Comparison of ENCODE assay signal across 8 cellular contexts in the genomic region with DNA sequence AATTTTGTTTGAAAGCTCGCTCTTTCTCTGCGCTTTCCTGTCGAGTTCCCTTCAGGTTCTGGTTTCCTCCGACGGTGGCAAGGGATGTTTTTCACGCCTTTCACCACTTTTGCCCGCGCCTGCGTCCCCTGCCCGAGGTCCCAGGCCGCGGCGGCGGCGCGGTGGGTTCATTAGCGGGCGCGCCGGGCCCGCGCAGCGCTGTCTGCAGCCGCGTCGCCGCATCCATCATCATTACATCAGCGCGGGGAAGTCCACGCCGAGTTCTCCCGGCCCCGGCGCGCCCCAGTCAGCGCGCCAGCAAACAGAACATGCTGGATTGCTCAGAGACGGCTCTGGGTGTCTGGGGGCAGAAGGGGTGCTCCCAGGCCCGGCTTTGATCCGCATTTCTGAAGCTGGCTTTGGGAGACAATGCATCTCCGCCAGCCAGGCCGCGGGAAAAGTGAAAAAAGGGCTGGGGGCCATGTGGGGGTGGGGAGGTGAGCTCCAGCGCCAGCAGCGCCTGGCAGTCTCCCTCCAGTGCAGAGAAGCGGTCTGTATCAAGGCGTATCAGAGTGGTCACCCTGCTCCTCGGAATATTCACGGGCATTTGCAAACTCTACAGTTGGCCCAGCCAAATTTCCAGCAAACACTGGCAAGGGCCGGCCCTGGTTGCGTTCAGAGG. TPM values are rescaled to one million over a fixed set of nuclear protein-coding genes. Genes with fewer than 3 reads are reported as not detected.
A peak's percentile ranks its signal among the peaks of the same experiment; 100 is the strongest.
DNase-seq lines count a peak whose midpoint lies in the region; ATAC-seq, FAIRE-seq and TF ChIP-seq lines count a peak whose summit lies in the region.

No MANE protein-coding gene starts in this region.

- H3K4me3 ChIP-seq in fibroblast of the aortic adventitia (ENCODE audit: low read depth, low read length) (peak overlapping the region; percentile 61), pancreas (peak overlapping the region in 2 of 4 donors; percentile 15 to 31)

- FAIRE-seq in pancreas (lab: Jason Lieb, UNC): no peak

- CTCF ChIA-PET in HEK293T (lab: Yijun Ruan, JAX): no interaction called here

- DNase-seq in fibroblast of the aortic adventitia (ENCODE audit: low read depth) (peak; percentile 53), pancreas (peak in 2 of 6 donors; percentile 43 to 59), NOMO-1 (lab: John Stamatoyannopoulos, UW; ENCODE audit: unreplicated experiment in 2 of 2) (no peak), HEK293T (ENCODE audit: extremely low spot score) (no peak)

- H3K36me3 ChIP-seq in pancreas: no peaks in the 10 kb centered on the region

- peaks cover 0 to 34% (median 5%) of the 10 kb centered on the region in 4 donors for H3K27me3 ChIP-seq in pancreas

- POLR2A ChIA-PET in HEK293T (lab: Yijun Ruan, JAX): no interaction called here

- TF ChIP-seq CTCF in fibroblast of the aortic adventitia (IDR thresholded peaks at IDR 0.05; ENCODE audit: insufficient read depth, low read length) (no peak), pancreas (IDR thresholded peaks at IDR 0.05) (no peak)

- ATAC-seq in GM18867 (IDR thresholded peaks at IDR 0.05; ENCODE audit: unreplicated experiment) (peak; percentile 21), HG03442 (IDR thresholded peaks at IDR 0.05; ENCODE audit: unreplicated experiment) (peak; percentile 29), pancreas (peak; percentile 46 to 80 (median 72)), HG03469 (IDR thresholded peaks at IDR 0.05; ENCODE audit: unreplicated experiment) (no peak), HG03039 (IDR thresholded peaks at IDR 0.05; ENCODE audit: unreplicated experiment) (no peak)

- H3K9me3 ChIP-seq in pancreas: no peaks in the 10 kb centered on the region

- peaks cover 0 to 4% (median 0%) of the 10 kb centered on the region in 3 donors for H3K4me1 ChIP-seq in pancreas

- intact Hi-C loops in pancreas (cut with DNase I): no loop called here

- 4 to 7% methylated on average over 51 of the region's 51 CpGs for WGBS in pancreas, 2 donors

- H3K27ac ChIP-seq in pancreas: no peak overlapping the region

TF ChIP-seq in HEK293T, 16 proteins besides CTCF, POLR2A, EP300 and RAD21:
- TF ChIP-seq CTBP1 (IDR thresholded peaks at IDR 0.05; ENCODE audit: borderline replicate concordance): no peak
- TF ChIP-seq FOXA1 (IDR thresholded peaks at IDR 0.05): no peak
- TF ChIP-seq, protein P1, sequence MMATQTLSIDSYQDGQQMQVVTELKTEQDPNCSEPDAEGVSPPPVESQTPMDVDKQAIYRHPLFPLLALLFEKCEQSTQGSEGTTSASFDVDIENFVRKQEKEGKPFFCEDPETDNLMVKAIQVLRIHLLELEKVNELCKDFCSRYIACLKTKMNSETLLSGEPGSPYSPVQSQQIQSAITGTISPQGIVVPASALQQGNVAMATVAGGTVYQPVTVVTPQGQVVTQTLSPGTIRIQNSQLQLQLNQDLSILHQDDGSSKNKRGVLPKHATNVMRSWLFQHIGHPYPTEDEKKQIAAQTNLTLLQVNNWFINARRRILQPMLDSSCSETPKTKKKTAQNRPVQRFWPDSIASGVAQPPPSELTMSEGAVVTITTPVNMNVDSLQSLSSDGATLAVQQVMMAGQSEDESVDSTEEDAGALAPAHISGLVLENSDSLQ (IDR thresholded peaks at IDR 0.05): no peak
- TF ChIP-seq TARDBP (IDR thresholded peaks at IDR 0.05): no peak
- TF ChIP-seq FOXM1 (IDR thresholded peaks at IDR 0.05; ENCODE audit: borderline replicate concordance): no peak
- no peak for TF ChIP-seq LEF1 (IDR thresholded peaks at IDR 0.05; ENCODE audit: borderline replicate concordance)
- TF ChIP-seq BHLHE40 (IDR thresholded peaks at IDR 0.05; ENCODE audit: borderline replicate concordance): no peak
- TF ChIP-seq SP1 (IDR thresholded peaks at IDR 0.05): no peak
- no peak for TF ChIP-seq ARNT (IDR thresholded peaks at IDR 0.05)
- no peak for TF ChIP-seq HDGF (IDR thresholded peaks at IDR 0.05; ENCODE audit: borderline replicate concordance)
- no peak for TF ChIP-seq SUZ12 (IDR thresholded peaks at IDR 0.05)
- TF ChIP-seq L3MBTL2 (conservative IDR thresholded peaks at IDR 0.05): no peak
- TF ChIP-seq NFRKB (IDR thresholded peaks at IDR 0.05): no peak

RNA-seq across cellular contexts. Expression of a gene that starts 8.9 kb away (rescaled TPM):
- total RNA-seq in fibroblast of the aortic adventitia (ENCODE audit: low replicate concordance): 7.0 and 7.2 TPM in 2 replicates
- total RNA-seq in pancreas: 1 to 10 TPM in 5 of 6 donors, under 1 TPM in 1; 0.51 to 6.2 (median 2.2) TPM
- under 1 TPM; 0.38 to 0.54 TPM for polyA plus RNA-seq in pancreas

Comparison
In these comparisons a context has a peak if more than half of its experiments do, and no peak if none do; other contexts are left out.
1. ATAC-seq: peak in GM18867 (single experiment), HG03442 (single experiment) and pancreas (4 of 4); none in HG03469 (single experiment) and HG03039 (single experiment).